In genomic region chr9:81549500-81550206, GRCh38 we compare ENCODE assay signal across 22 cellular contexts.
DNase-seq lines count a peak whose midpoint lies in the region; ATAC-seq and TF ChIP-seq lines count a peak whose summit lies in the region.
"Had no signal": no experiment of that assay in that cellular context is flagged by ENCODE, and none has a peak within 500 bp of the region (broad histone marks: within the 10 kb centered on the region; RNA-seq: fewer than 3 reads in every experiment).

No MANE protein-coding gene starts in this region.

- no peak overlapping the region for H3K4me3 ChIP-seq in H7 (ENCODE audit: insufficient read depth, low read depth, low read length)
- H3K4me3 ChIP-seq in iPS DF 6.9 (ENCODE audit: low read length): no peak overlapping the region
- no peak overlapping the region for H3K4me3 ChIP-seq in lower lobe of right lung
- H3K4me3 ChIP-seq: heart left ventricle, suprapubic skin had no signal

- TF ChIP-seq CTCF in nephron progenitor cell (IDR thresholded peaks at IDR 0.05) (no peak), lower lobe of right lung (IDR thresholded peaks at IDR 0.05) (no peak)

- H3K9me3 ChIP-seq in iPS DF 6.9 (ENCODE audit: control insufficient read depth, insufficient read depth, low read length): no peaks in the 10 kb centered on the region
- H3K9me3 ChIP-seq in lower lobe of right lung: no peaks in the 10 kb centered on the region
- H3K9me3 ChIP-seq: heart left ventricle, suprapubic skin had no signal

- ATAC-seq in lower lobe of right lung (no peak), GM18873 (IDR thresholded peaks at IDR 0.05; ENCODE audit: low FRiP score, unreplicated experiment) (no peak)
- ATAC-seq: activated naive CD8-positive, alpha-beta T cell treated with anti-CD3 and anti-CD28 coated beads, Interleukin-2, amount 50 U/mL, for 24 hours; activated T-helper 17 cell treated with anti-CD3 and anti-CD28 coated beads, Interleukin-2, amount 50 U/mL, for 72 hours; heart left ventricle; T-helper 17 cell had no signal

- H3K27me3 ChIP-seq in H7 (ENCODE audit: control insufficient read depth, insufficient read depth, low read length) (no peaks in the 10 kb centered on the region), iPS DF 6.9 (ENCODE audit: control insufficient read depth, insufficient read depth, low read length) (no peaks in the 10 kb centered on the region), lower lobe of right lung (ENCODE audit: low read depth) (no peaks in the 10 kb centered on the region)
- H3K27me3 ChIP-seq: heart left ventricle, suprapubic skin had no signal

- H3K4me1 Mint-ChIP-seq in nephron progenitor cell: peaks cover 86% of the 10 kb centered on the region
- H3K4me1 Mint-ChIP-seq: activated B cell treated with CpG ODN at 0.5 μM for 24 hours; activated naive CD8-positive, alpha-beta T cell treated with anti-CD3 and anti-CD28 coated beads, Interleukin-2, amount 50 U/mL, for 24 hours; activated T-helper 17 cell treated with anti-CD3 and anti-CD28 coated beads, Interleukin-2, amount 50 U/mL, for 72 hours; T-helper 17 cell had no signal

- H3K4me1 ChIP-seq in iPS DF 6.9 (ENCODE audit: control insufficient read depth, insufficient read depth, low read length) (no peaks in the 10 kb centered on the region; the same call in 1 of the 2 replicates), lower lobe of right lung (peaks cover 9% of the 10 kb centered on the region)
- H3K4me1 ChIP-seq: parathyroid adenoma, suprapubic skin had no signal

- no peaks in the 10 kb centered on the region for H3K36me3 Mint-ChIP-seq in nephron progenitor cell (ENCODE audit: low read depth)

- no CpG with 5 or more reads among the region's 6 CpGs for WGBS in iPS DF 6.9 (ENCODE audit: insufficient coverage, insufficient read length)

- intact Hi-C loops in lower lobe of right lung (cut with DNase I): no loop called here

- H3K27ac ChIP-seq in iPS DF 6.9 (ENCODE audit: low read length) (no peak overlapping the region), lower lobe of right lung (no peak overlapping the region)
- H3K27ac ChIP-seq: heart left ventricle, parathyroid adenoma, suprapubic skin had no signal

- peaks cover 3% of the 10 kb centered on the region for H3K27me3 Mint-ChIP-seq in nephron progenitor cell (ENCODE audit: low read depth, poor library complexity)
- H3K27me3 Mint-ChIP-seq: activated naive CD8-positive, alpha-beta T cell treated with anti-CD3 and anti-CD28 coated beads, Interleukin-2, amount 50 U/mL, for 24 hours; T-helper 17 cell had no signal

- H3K36me3 ChIP-seq in H7 (replicated peaks; ENCODE audit: control insufficient read depth, insufficient read depth, low read length): no peaks in the 10 kb centered on the region
- H3K36me3 ChIP-seq in iPS DF 6.9 (ENCODE audit: control insufficient read depth, insufficient read depth, low read length): no peaks in the 10 kb centered on the region
- no peaks in the 10 kb centered on the region for H3K36me3 ChIP-seq in lower lobe of right lung
- H3K36me3 ChIP-seq: heart left ventricle, suprapubic skin had no signal

- DNase-seq in H7 (peak; percentile 63), NCI-H226 (peak; percentile 42), iPS DF 6.9 (ENCODE audit: low read depth, low spot score) (peak; percentile 20), nephron progenitor cell (no peak), lower lobe of right lung (no peak), NCI-H1436 (lab: John Stamatoyannopoulos, UW) (no peak)
- DNase-seq: activated B cell treated with CpG ODN at 0.5 μM for 24 hours; activated naive CD8-positive, alpha-beta T cell treated with anti-CD3 and anti-CD28 coated beads, Interleukin-2, amount 50 U/mL, for 24 hours; AML-193; caudate nucleus; effector CD4-positive, alpha-beta T cell; heart left ventricle; KG1; NCI-H1105 treated with DMSO at 0.1 percent for 48 hours; NCI-H345; Right ventricle myocardium superior; stimulated activated CD4-positive, alpha-beta T cell treated with anti-CD3 and anti-CD28 coated beads, Interleukin-4, amount 100 ng/mL, for 24 hours; T-helper 17 cell had no signal

- peak overlapping the region; percentile 90 for H3K27ac Mint-ChIP-seq in nephron progenitor cell
- H3K27ac Mint-ChIP-seq: activated B cell treated with CpG ODN at 0.5 μM for 24 hours; activated naive CD8-positive, alpha-beta T cell treated with anti-CD3 and anti-CD28 coated beads, Interleukin-2, amount 50 U/mL, for 24 hours; activated T-helper 17 cell treated with anti-CD3 and anti-CD28 coated beads, Interleukin-2, amount 50 U/mL, for 72 hours; T-helper 17 cell had no signal

- no peaks in the 10 kb centered on the region for H3K9me3 Mint-ChIP-seq in nephron progenitor cell
- H3K9me3 Mint-ChIP-seq: activated B cell treated with CpG ODN at 0.5 μM for 24 hours; activated naive CD8-positive, alpha-beta T cell treated with anti-CD3 and anti-CD28 coated beads, Interleukin-2, amount 50 U/mL, for 24 hours; activated T-helper 17 cell treated with anti-CD3 and anti-CD28 coated beads, Interleukin-2, amount 50 U/mL, for 72 hours had no signal

- H3K4me3 Mint-ChIP-seq in nephron progenitor cell: peak overlapping the region; percentile 3
- H3K4me3 Mint-ChIP-seq: activated B cell treated with CpG ODN at 0.5 μM for 24 hours; activated naive CD8-positive, alpha-beta T cell treated with anti-CD3 and anti-CD28 coated beads, Interleukin-2, amount 50 U/mL, for 24 hours; activated T-helper 17 cell treated with anti-CD3 and anti-CD28 coated beads, Interleukin-2, amount 50 U/mL, for 72 hours; T-helper 17 cell had no signal

Comparison
In these comparisons a context has a peak if more than half of its experiments do, and no peak if none do; other contexts are left out.
1. DNase-seq: peak in H7 (single experiment), NCI-H226 (single experiment) and iPS DF 6.9 (single experiment); none in nephron progenitor cell (single experiment), lower lobe of right lung (single experiment) and NCI-H1436 (single experiment).